8 cellular contexts compared by ENCODE assay signal in genomic region chr1:1019122-1019999, GRCh38. TPM values are rescaled to one million over a fixed set of nuclear protein-coding genes. Genes with fewer than 3 reads are reported as not detected.
DNase-seq lines count a peak whose midpoint lies in the region; ATAC-seq and TF ChIP-seq lines count a peak whose summit lies in the region.

No MANE protein-coding gene starts in this region.

- H3K4me1 ChIP-seq in adipocyte (ENCODE audit: control insufficient read depth, insufficient read depth, low read length) (peaks cover 4% of the 10 kb centered on the region), left ventricle myocardium inferior (peaks cover 53% of the 10 kb centered on the region)

- no peak; the same call in 1 of the 2 replicates for TF ChIP-seq RAD21 in Ishikawa (IDR thresholded peaks at IDR 0.05; ENCODE audit: low read depth)

- H3K4me3 ChIP-seq in adipocyte (ENCODE audit: low read length) (peak overlapping the region; percentile 47), left ventricle myocardium inferior (peak overlapping the region; percentile 89)

- H3K27me3 ChIP-seq in adipocyte (replicated peaks; ENCODE audit: control insufficient read depth, insufficient read depth, low read length) (no peaks in the 10 kb centered on the region), left ventricle myocardium inferior (ENCODE audit: low read depth) (no peaks in the 10 kb centered on the region)

- intact Hi-C loops in left ventricle myocardium inferior (cut with micrococcal nuclease) = no loop called here

- TF ChIP-seq CTCF in left ventricle myocardium inferior (IDR thresholded peaks at IDR 0.05; ENCODE audit: borderline replicate concordance) = peak; percentile 70

- H3K36me3 ChIP-seq in adipocyte (ENCODE audit: control insufficient read depth, insufficient read depth, low read length, severe bottlenecking) (no peaks in the 10 kb centered on the region), left ventricle myocardium inferior (no peaks in the 10 kb centered on the region)

- H3K9me3 ChIP-seq in adipocyte (ENCODE audit: control insufficient read depth, low read length) (no peaks in the 10 kb centered on the region), left ventricle myocardium inferior (replicated peaks) (no peaks in the 10 kb centered on the region)

- in situ Hi-C loops in G401 (cut with HindIII; ENCODE audit: low sequenced_read_pairs) = no loop called here

- peak; percentile 26 for DNase-seq in G401 (ENCODE audit: low spot score)
- DNase-seq in SW480 (ENCODE audit: low spot score) = peak; percentile 85
- peak; percentile 95 for DNase-seq in adipocyte (ENCODE audit: low read depth)
- peak; percentile 86 for DNase-seq in left ventricle myocardium inferior
- DNase-seq in retina = peak; percentile 86
- no peak for DNase-seq in NCI-H1092 (lab: John Stamatoyannopoulos, UW)

- ATAC-seq in GM21619 (IDR thresholded peaks at IDR 0.05; ENCODE audit: unreplicated experiment) = peak; percentile 50

- peak overlapping the region; percentile 54 for H3K9ac ChIP-seq in adipocyte (ENCODE audit: low read length)

- TF ChIP-seq EP300 in Ishikawa (IDR thresholded peaks at IDR 0.05; ENCODE audit: borderline replicate concordance) = no peak

- peak overlapping the region; percentile 96 for H3K27ac ChIP-seq in left ventricle myocardium inferior (replicated peaks)

TF ChIP-seq in Ishikawa, 13 proteins besides CTCF, POLR2A, EP300 and RAD21:
- peak; percentile 45; the same call in 1 of the 2 replicates for TF ChIP-seq ZBTB7A (IDR thresholded peaks at IDR 0.05; ENCODE audit: low read depth)
- no peak for TF ChIP-seq REST (IDR thresholded peaks at IDR 0.05; ENCODE audit: low read depth)

RNA-seq across cellular contexts. Expression of gene AGRN, which starts 0.6 kb away (rescaled TPM):
- 103 and 106 TPM in 2 replicates for total RNA-seq in G401 (2014; rRNA removed; shearing (Covaris generic))
- 13.0 TPM for total RNA-seq in left ventricle myocardium inferior

RNA-seq across cellular contexts. Expression of gene ISG15, which starts 6.1 kb away (rescaled TPM):
- 213 and 304 TPM in 2 replicates for total RNA-seq in G401 (2014; rRNA removed; shearing (Covaris generic))
- 14.5 TPM for total RNA-seq in left ventricle myocardium inferior

RNA-seq across cellular contexts. Expression of gene HES4, which starts 19.5 kb away (rescaled TPM):
- 27.5 and 66.5 TPM in 2 replicates for total RNA-seq in G401 (2014; rRNA removed; shearing (Covaris generic))
- total RNA-seq in left ventricle myocardium inferior = 34.0 TPM

RNA-seq across cellular contexts. Expression of gene PERM1, which starts 37.5 kb away (rescaled TPM):
- total RNA-seq in G401 (2014; rRNA removed; shearing (Covaris generic)) = 0.17 TPM in 1 of 2 replicates, not detected in the other
- 160 TPM for total RNA-seq in left ventricle myocardium inferior

RNA-seq across cellular contexts. Expression of gene PLEKHN1, which starts 53.1 kb away (rescaled TPM):
- total RNA-seq in G401 (2014; rRNA removed; shearing (Covaris generic)) = 4.3 and 5.5 TPM in 2 replicates
- not detected for total RNA-seq in left ventricle myocardium inferior

Comparison
In these comparisons a context has a peak if more than half of its experiments do, and no peak if none do; other contexts are left out.
1. RNA of gene ISG15, which starts 6.1 kb away (total RNA-seq): 213 to 304 TPM in G401; 14.5 TPM in left ventricle myocardium inferior (single experiment); every median in the first group is over 10 times any median in the second.